ENCODE assay signal across 1 cellular context in genomic region chr14:39174560-39175444, GRCh38.
TF ChIP-seq lines count a peak whose summit lies in the region.

Gene PNN (plus strand): TSS chr14:39175254. CDS start chr14:39175280, 26 bp downstream.

TF ChIP-seq in HEK293, 187 proteins besides CTCF, POLR2A, EP300 and RAD21 (continued from another document and continues in another):
- TF ChIP-seq ZNF292 (tag by site-specific recombination; IDR thresholded peaks at IDR 0.05; ENCODE audit: borderline replicate concordance, low read depth): no peak
- no peak for TF ChIP-seq ZNF704 (tag by site-specific recombination; IDR thresholded peaks at IDR 0.05)
- no peak for TF ChIP-seq PRDM1 (tag by site-specific recombination; IDR thresholded peaks at IDR 0.05)
- TF ChIP-seq ZNF837 (tag by site-specific recombination; IDR thresholded peaks at IDR 0.05): no peak
- peak; percentile 92 for TF ChIP-seq ZNF366 (tag by site-specific recombination; conservative IDR thresholded peaks at IDR 0.05)
- no peak for TF ChIP-seq SCRT1 (tag by site-specific recombination; IDR thresholded peaks at IDR 0.05; ENCODE audit: borderline replicate concordance)
- no peak for TF ChIP-seq ZBTB6 (tag by site-specific recombination; IDR thresholded peaks at IDR 0.05)
- TF ChIP-seq ZNF19 (tag by site-specific recombination; IDR thresholded peaks at IDR 0.05; ENCODE audit: low read depth): no peak
- no peak for TF ChIP-seq ZNF560 (tag by site-specific recombination; IDR thresholded peaks at IDR 0.05; ENCODE audit: borderline replicate concordance)
- TF ChIP-seq ZNF350 (tag by site-specific recombination; IDR thresholded peaks at IDR 0.05): no peak
- TF ChIP-seq PBX3 (CRISPR knock-in tag; IDR thresholded peaks at IDR 0.05): 0 out of 2 replicates have a peak, but pooled peaks have one; percentile 28
- no peak for TF ChIP-seq ZNF426 (tag by site-specific recombination; IDR thresholded peaks at IDR 0.05)
- TF ChIP-seq EGR2 (tag by site-specific recombination; IDR thresholded peaks at IDR 0.05; ENCODE audit: low read depth): no peak
- TF ChIP-seq YY1 (tag by site-specific recombination; IDR thresholded peaks at IDR 0.05): peak; percentile 71; the same call in 1 of the 2 replicates
- no peak for TF ChIP-seq ZNF391 (tag by site-specific recombination; IDR thresholded peaks at IDR 0.05; ENCODE audit: borderline replicate concordance, low read depth)
- TF ChIP-seq ATF2 (tag by site-specific recombination; IDR thresholded peaks at IDR 0.05; ENCODE audit: low read depth): peak; percentile 97
- no peak for TF ChIP-seq ZNF707 (tag by site-specific recombination; IDR thresholded peaks at IDR 0.05)
- TF ChIP-seq ZNF561 (tag by site-specific recombination; IDR thresholded peaks at IDR 0.05; ENCODE audit: borderline replicate concordance): peak; percentile 86
- TF ChIP-seq ZNF133 (tag by site-specific recombination; IDR thresholded peaks at IDR 0.05): no peak
- TF ChIP-seq ZNF580 (tag by site-specific recombination; IDR thresholded peaks at IDR 0.05): peak; percentile 69
- TF ChIP-seq ZNF76 (tag by site-specific recombination; IDR thresholded peaks at IDR 0.05; ENCODE audit: borderline replicate concordance, low read depth): no peak
- TF ChIP-seq IKZF3 (tag by site-specific recombination; IDR thresholded peaks at IDR 0.05): 0 out of 2 replicates have a peak, but pooled peaks have one; percentile 27
- TF ChIP-seq ZNF518A (tag by site-specific recombination; conservative IDR thresholded peaks at IDR 0.05; ENCODE audit: low read depth): no peak
- no peak for TF ChIP-seq ZNF239 (tag by site-specific recombination; IDR thresholded peaks at IDR 0.05)
- no peak; the same call in 1 of the 2 replicates for TF ChIP-seq PATZ1 (tag by site-specific recombination; IDR thresholded peaks at IDR 0.05)
- no peak for TF ChIP-seq ZBTB8A (tag by site-specific recombination; IDR thresholded peaks at IDR 0.05)
- no peak for TF ChIP-seq ZNF510 (tag by site-specific recombination; IDR thresholded peaks at IDR 0.05; ENCODE audit: insufficient replicate concordance)
- TF ChIP-seq ZNF660 (tag by site-specific recombination; IDR thresholded peaks at IDR 0.05): no peak
- peak; percentile 68 for TF ChIP-seq ZBTB26 (tag by site-specific recombination; optimal IDR thresholded peaks at IDR 0.05)
- peak; percentile 95 for TF ChIP-seq SP2 (tag by site-specific recombination; IDR thresholded peaks at IDR 0.05)
- TF ChIP-seq ZBTB20 (tag by site-specific recombination; IDR thresholded peaks at IDR 0.05): no peak
- TF ChIP-seq ZNF248 (tag by site-specific recombination; IDR thresholded peaks at IDR 0.05): no peak
- TF ChIP-seq ZBTB17 (tag by site-specific recombination; IDR thresholded peaks at IDR 0.05): peak; percentile 66
- TF ChIP-seq ZNF571 (tag by site-specific recombination; IDR thresholded peaks at IDR 0.05): no peak
- no peak for TF ChIP-seq ZNF157 (tag by site-specific recombination; IDR thresholded peaks at IDR 0.05)
- TF ChIP-seq PRDM2 (tag by site-specific recombination; IDR thresholded peaks at IDR 0.05; ENCODE audit: borderline replicate concordance): no peak
- TF ChIP-seq WT1 (tag by site-specific recombination; IDR thresholded peaks at IDR 0.05): 0 out of 2 replicates have a peak, but pooled peaks have one; percentile 10
- TF ChIP-seq HOXD13 (CRISPR knock-in tag; IDR thresholded peaks at IDR 0.05; ENCODE audit: borderline replicate concordance): no peak
- no peak for TF ChIP-seq ZNF394 (tag by site-specific recombination; IDR thresholded peaks at IDR 0.05; ENCODE audit: borderline replicate concordance)
- peak; percentile 55; the same call in 1 of the 2 replicates for TF ChIP-seq ZFP69B (tag by site-specific recombination; IDR thresholded peaks at IDR 0.05)
- TF ChIP-seq ZFP41 (tag by site-specific recombination; IDR thresholded peaks at IDR 0.05; ENCODE audit: borderline replicate concordance): no peak
- TF ChIP-seq ZBTB48 (tag by site-specific recombination; IDR thresholded peaks at IDR 0.05): no peak
- TF ChIP-seq ZNF324 (tag by site-specific recombination; IDR thresholded peaks at IDR 0.05): peak; percentile 49; the same call in 1 of the 2 replicates
